In the genomic region with DNA sequence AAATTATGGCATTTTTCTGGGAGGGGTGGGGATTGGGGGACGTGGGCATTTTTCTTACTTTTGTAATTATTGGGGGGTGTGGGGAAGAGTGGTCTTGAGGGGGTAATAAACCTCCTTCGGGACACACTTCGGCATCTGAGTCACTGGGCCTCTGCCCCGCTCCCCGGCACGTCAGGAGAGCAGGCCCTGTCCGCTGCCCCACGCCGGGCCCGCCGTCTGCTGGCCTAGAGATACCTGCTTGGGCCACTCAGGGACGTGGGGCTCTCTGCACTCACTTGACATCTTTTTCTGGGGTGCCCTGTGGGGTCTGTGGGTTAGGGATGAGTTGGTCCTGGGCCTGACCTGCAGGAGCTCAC, we compare ENCODE assay signal across 2 cellular contexts.
TF ChIP-seq lines count a peak whose summit lies in the region.

No MANE protein-coding gene starts in this region.

TF ChIP-seq in liver, 16 proteins besides CTCF, POLR2A, EP300 and RAD21:
- TF ChIP-seq, protein P1, sequence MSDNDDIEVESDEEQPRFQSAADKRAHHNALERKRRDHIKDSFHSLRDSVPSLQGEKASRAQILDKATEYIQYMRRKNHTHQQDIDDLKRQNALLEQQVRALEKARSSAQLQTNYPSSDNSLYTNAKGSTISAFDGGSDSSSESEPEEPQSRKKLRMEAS (IDR thresholded peaks at IDR 0.05): no peak
- TF ChIP-seq EGR1 (IDR thresholded peaks at IDR 0.05; ENCODE audit: low read depth in 2 of 2): no peak
- no peak for TF ChIP-seq FOXA1 (IDR thresholded peaks at IDR 0.05)
- TF ChIP-seq NR2F2 (IDR thresholded peaks at IDR 0.05): no peak
- TF ChIP-seq HNF4G (IDR thresholded peaks at IDR 0.05): no peak
- TF ChIP-seq HNF4A (conservative IDR thresholded peaks at IDR 0.05): no peak
- TF ChIP-seq, protein P2, sequence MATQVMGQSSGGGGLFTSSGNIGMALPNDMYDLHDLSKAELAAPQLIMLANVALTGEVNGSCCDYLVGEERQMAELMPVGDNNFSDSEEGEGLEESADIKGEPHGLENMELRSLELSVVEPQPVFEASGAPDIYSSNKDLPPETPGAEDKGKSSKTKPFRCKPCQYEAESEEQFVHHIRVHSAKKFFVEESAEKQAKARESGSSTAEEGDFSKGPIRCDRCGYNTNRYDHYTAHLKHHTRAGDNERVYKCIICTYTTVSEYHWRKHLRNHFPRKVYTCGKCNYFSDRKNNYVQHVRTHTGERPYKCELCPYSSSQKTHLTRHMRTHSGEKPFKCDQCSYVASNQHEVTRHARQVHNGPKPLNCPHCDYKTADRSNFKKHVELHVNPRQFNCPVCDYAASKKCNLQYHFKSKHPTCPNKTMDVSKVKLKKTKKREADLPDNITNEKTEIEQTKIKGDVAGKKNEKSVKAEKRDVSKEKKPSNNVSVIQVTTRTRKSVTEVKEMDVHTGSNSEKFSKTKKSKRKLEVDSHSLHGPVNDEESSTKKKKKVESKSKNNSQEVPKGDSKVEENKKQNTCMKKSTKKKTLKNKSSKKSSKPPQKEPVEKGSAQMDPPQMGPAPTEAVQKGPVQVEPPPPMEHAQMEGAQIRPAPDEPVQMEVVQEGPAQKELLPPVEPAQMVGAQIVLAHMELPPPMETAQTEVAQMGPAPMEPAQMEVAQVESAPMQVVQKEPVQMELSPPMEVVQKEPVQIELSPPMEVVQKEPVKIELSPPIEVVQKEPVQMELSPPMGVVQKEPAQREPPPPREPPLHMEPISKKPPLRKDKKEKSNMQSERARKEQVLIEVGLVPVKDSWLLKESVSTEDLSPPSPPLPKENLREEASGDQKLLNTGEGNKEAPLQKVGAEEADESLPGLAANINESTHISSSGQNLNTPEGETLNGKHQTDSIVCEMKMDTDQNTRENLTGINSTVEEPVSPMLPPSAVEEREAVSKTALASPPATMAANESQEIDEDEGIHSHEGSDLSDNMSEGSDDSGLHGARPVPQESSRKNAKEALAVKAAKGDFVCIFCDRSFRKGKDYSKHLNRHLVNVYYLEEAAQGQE (IDR thresholded peaks at IDR 0.05): no peak
- no peak for TF ChIP-seq RXRA (IDR thresholded peaks at IDR 0.05)
- no peak for TF ChIP-seq JUND (IDR thresholded peaks at IDR 0.05)
- TF ChIP-seq, protein P3, sequence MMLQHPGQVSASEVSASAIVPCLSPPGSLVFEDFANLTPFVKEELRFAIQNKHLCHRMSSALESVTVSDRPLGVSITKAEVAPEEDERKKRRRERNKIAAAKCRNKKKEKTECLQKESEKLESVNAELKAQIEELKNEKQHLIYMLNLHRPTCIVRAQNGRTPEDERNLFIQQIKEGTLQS (IDR thresholded peaks at IDR 0.05): no peak
- no peak for TF ChIP-seq YY1 (IDR thresholded peaks at IDR 0.05)
- TF ChIP-seq, protein P4, sequence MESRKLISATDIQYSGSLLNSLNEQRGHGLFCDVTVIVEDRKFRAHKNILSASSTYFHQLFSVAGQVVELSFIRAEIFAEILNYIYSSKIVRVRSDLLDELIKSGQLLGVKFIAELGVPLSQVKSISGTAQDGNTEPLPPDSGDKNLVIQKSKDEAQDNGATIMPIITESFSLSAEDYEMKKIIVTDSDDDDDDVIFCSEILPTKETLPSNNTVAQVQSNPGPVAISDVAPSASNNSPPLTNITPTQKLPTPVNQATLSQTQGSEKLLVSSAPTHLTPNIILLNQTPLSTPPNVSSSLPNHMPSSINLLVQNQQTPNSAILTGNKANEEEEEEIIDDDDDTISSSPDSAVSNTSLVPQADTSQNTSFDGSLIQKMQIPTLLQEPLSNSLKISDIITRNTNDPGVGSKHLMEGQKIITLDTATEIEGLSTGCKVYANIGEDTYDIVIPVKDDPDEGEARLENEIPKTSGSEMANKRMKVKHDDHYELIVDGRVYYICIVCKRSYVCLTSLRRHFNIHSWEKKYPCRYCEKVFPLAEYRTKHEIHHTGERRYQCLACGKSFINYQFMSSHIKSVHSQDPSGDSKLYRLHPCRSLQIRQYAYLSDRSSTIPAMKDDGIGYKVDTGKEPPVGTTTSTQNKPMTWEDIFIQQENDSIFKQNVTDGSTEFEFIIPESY (IDR thresholded peaks at IDR 0.05): no peak
- no peak for TF ChIP-seq SP1 (IDR thresholded peaks at IDR 0.05)
- TF ChIP-seq GABPA (IDR thresholded peaks at IDR 0.05 in 1 of 2, conservative IDR thresholded peaks at IDR 0.05 in 1 of 2): no peak
- TF ChIP-seq TAF1 (conservative IDR thresholded peaks at IDR 0.05): no peak
- TF ChIP-seq FOXA2 (IDR thresholded peaks at IDR 0.05): no peak

TF ChIP-seq in SK-N-SH, 30 proteins besides CTCF, POLR2A, EP300 and RAD21:
- TF ChIP-seq YY1 (IDR thresholded peaks at IDR 0.05; ENCODE audit: low read depth): no peak
- TF ChIP-seq ELF1 (IDR thresholded peaks at IDR 0.05): no peak
- TF ChIP-seq, protein P5, sequence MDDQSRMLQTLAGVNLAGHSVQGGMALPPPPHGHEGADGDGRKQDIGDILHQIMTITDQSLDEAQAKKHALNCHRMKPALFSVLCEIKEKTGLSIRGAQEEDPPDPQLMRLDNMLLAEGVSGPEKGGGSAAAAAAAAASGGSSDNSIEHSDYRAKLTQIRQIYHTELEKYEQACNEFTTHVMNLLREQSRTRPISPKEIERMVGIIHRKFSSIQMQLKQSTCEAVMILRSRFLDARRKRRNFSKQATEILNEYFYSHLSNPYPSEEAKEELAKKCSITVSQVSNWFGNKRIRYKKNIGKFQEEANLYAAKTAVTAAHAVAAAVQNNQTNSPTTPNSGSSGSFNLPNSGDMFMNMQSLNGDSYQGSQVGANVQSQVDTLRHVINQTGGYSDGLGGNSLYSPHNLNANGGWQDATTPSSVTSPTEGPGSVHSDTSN (IDR thresholded peaks at IDR 0.05): no peak
- TF ChIP-seq FOSL2 (IDR thresholded peaks at IDR 0.05; ENCODE audit: borderline replicate concordance, low read depth): no peak
- TF ChIP-seq, protein P1 (IDR thresholded peaks at IDR 0.05; ENCODE audit: low read depth): no peak
- no peak for TF ChIP-seq POLR2AphosphoS5 (IDR thresholded peaks at IDR 0.05; ENCODE audit: low read depth, low read length)
- no peak for TF ChIP-seq GATA2 (CRISPR knock-in tag; IDR thresholded peaks at IDR 0.05)
- TF ChIP-seq FOXM1 (IDR thresholded peaks at IDR 0.05; ENCODE audit: low read depth): no peak
- TF ChIP-seq NRF1 (IDR thresholded peaks at IDR 0.05; ENCODE audit: low read depth, low read length): no peak
- TF ChIP-seq RFX5 (IDR thresholded peaks at IDR 0.05; ENCODE audit: low read length): no peak
- TF ChIP-seq, protein P2 (IDR thresholded peaks at IDR 0.05; ENCODE audit: low read depth, low read length): no peak
- no peak for TF ChIP-seq TEAD4 (IDR thresholded peaks at IDR 0.05; ENCODE audit: borderline replicate concordance, insufficient read depth)
